Comparison of ENCODE assay signal across 19 cellular contexts in genomic region chr13:32311188-32311897, GRCh38. TPM values are rescaled to one million over a fixed set of nuclear protein-coding genes. Genes with fewer than 3 reads are reported as not detected.
A peak's percentile ranks its signal among the peaks of the same experiment; 100 is the strongest.
DNase-seq lines count a peak whose midpoint lies in the region; ATAC-seq and TF ChIP-seq lines count a peak whose summit lies in the region.
"Had no signal": no experiment of that assay in that cellular context is flagged by ENCODE, and none has a peak within 500 bp of the region (broad histone marks: within the 10 kb centered on the region; RNA-seq: fewer than 3 reads in every experiment).

No MANE protein-coding gene starts in this region.

- no peak overlapping the region for H4K5ac ChIP-seq in H9 (ENCODE audit: insufficient read length, low read depth, low read length)

- no peak overlapping the region for H3K18ac ChIP-seq in H9 (ENCODE audit: insufficient read length, low read depth, low read length)
- peak overlapping the region; percentile 48 for H3K18ac ChIP-seq in neuronal stem cell (ENCODE audit: low read length)

- intact Hi-C loops in dendritic cell treated with granulocyte-macrophage colony-stimulating factor and Interleukin-4, amounts not matched to agents 40 ng/mL and 50 ng/mL, for 4 days (cut with micrococcal nuclease), result loop anchor here (5.0 to 10.0 kb wide), 2 partner anchors 277 to 404 kb away; partner anchors contain the start of gene FRY

- H4K8ac ChIP-seq in H9 (replicated peaks; ENCODE audit: insufficient read length, low read depth, low read length) (no peak overlapping the region), neuronal stem cell (ENCODE audit: low read depth, low read length) (no peak overlapping the region)

- no peaks in the 10 kb centered on the region for H3K36me3 ChIP-seq in ACC112 (ENCODE audit: insufficient read depth, low read length)
- no peaks in the 10 kb centered on the region for H3K36me3 ChIP-seq in neuronal stem cell (replicated peaks in 1 of 2; ENCODE audit: control insufficient read depth in 2 of 2, insufficient read depth in 2 of 2, low read length in 2 of 2)

- H3T11ph ChIP-seq in H9 (ENCODE audit: low read length), result no peak overlapping the region

- H3K9ac ChIP-seq in H9 (ENCODE audit: extremely low read depth, insufficient read length, low read length) (no peak overlapping the region), neuronal stem cell (ENCODE audit: low read depth, low read length, poor library complexity) (peak overlapping the region; percentile 63)

- H2BK15ac ChIP-seq in H9 (ENCODE audit: low read depth, low read length), result no peak overlapping the region
- peak overlapping the region; percentile 89 for H2BK15ac ChIP-seq in neuronal stem cell (ENCODE audit: low read length)

- no peak overlapping the region for H2BK20ac ChIP-seq in H9 (ENCODE audit: low read depth, low read length, poor library complexity, severe bottlenecking)

- DNase-seq in H9 (peak; percentile 31), neuronal stem cell (ENCODE audit: low spot score) (no peak), kidney glomerular epithelial cell (lab: John Stamatoyannopoulos, UW) (no peak), D341Med (ENCODE audit: low spot score) (no peak)
- DNase-seq: 8988T; ACHN; C1 segment of cervical spinal cord; Calu3; CD4-positive, alpha-beta T cell; DMS153; DND-41; GDM1; GOT3 had no signal

- no peak overlapping the region for H3K23ac ChIP-seq in H9 (ENCODE audit: insufficient read length, low read depth, low read length)
- no peak overlapping the region for H3K23ac ChIP-seq in neuronal stem cell (ENCODE audit: low read depth, low read length, poor library complexity)

- H3K9me3 ChIP-seq in H9 (ENCODE audit: control insufficient read depth, low read depth, low read length) (no peaks in the 10 kb centered on the region), neuronal stem cell (replicated peaks in 1 of 2; ENCODE audit: control insufficient read depth in 2 of 2, insufficient read depth in 1 of 2, low read depth in 1 of 2, low read length in 2 of 2) (no peaks in the 10 kb centered on the region)

- H3K4me3 Mint-ChIP-seq in H9, result no peak overlapping the region
- no peak overlapping the region for H3K4me3 Mint-ChIP-seq in dendritic cell treated with granulocyte-macrophage colony-stimulating factor and Interleukin-4, amounts not matched to agents 40 ng/mL and 50 ng/mL, for 4 days
- H3K4me3 Mint-ChIP-seq: CD4-positive, alpha-beta T cell had no signal

- H4K20me1 ChIP-seq in H9 (ENCODE audit: control insufficient read depth, insufficient read depth, insufficient read length), result no peaks in the 10 kb centered on the region

- H3K56ac ChIP-seq in H9 (ENCODE audit: insufficient read length, low read depth, low read length), result no peak overlapping the region

- H2BK12ac ChIP-seq in H9 (ENCODE audit: insufficient read length, low read depth, low read length) (no peak overlapping the region), neuronal stem cell (ENCODE audit: low read length) (peak overlapping the region; percentile 30)

- H3K4me2 ChIP-seq in H9 (ENCODE audit: insufficient read depth, insufficient read length, low read length) (no peak overlapping the region), neuronal stem cell (ENCODE audit: insufficient read depth, low read length, poor library complexity, severe bottlenecking) (no peak overlapping the region)

- H3K4me3 ChIP-seq in ACC112 (ENCODE audit: low read depth, low read length), result no peak overlapping the region
- H3K4me3 ChIP-seq in neuronal stem cell (ENCODE audit: low read length in 2 of 2), result no peak overlapping the region

- no peak for TF ChIP-seq CTCF in H9 (conservative IDR thresholded peaks at IDR 0.05)

- H3K79me1 ChIP-seq in H9 (ENCODE audit: insufficient read depth, low read depth, low read length, poor library complexity, severe bottlenecking) (no peaks in the 10 kb centered on the region), neuronal stem cell (ENCODE audit: low read depth, low read length) (no peaks in the 10 kb centered on the region)

- no peak overlapping the region for H2AK5ac ChIP-seq in H9 (ENCODE audit: insufficient read length, low read length)
- peak overlapping the region; percentile 90 for H2AK5ac ChIP-seq in neuronal stem cell (ENCODE audit: low read depth, low read length)

- no peak overlapping the region for H3K14ac ChIP-seq in H9 (ENCODE audit: insufficient read depth, low read length)
- H3K14ac ChIP-seq in neuronal stem cell (ENCODE audit: low read length), result no peak overlapping the region

- no peaks in the 10 kb centered on the region for H3K27me3 Mint-ChIP-seq in H9 (ENCODE audit: low read depth)
- H3K27me3 Mint-ChIP-seq in dendritic cell treated with granulocyte-macrophage colony-stimulating factor and Interleukin-4, amounts not matched to agents 40 ng/mL and 50 ng/mL, for 4 days, result no peaks in the 10 kb centered on the region
- H3K27me3 Mint-ChIP-seq: CD4-positive, alpha-beta T cell had no signal

- H3K27ac ChIP-seq in ACC112 (ENCODE audit: low read depth, low read length), result no peak overlapping the region
- no peak overlapping the region for H3K27ac ChIP-seq in H9 (ENCODE audit: insufficient read length, low read depth, low read length)
- no peak overlapping the region for H3K27ac ChIP-seq in neuronal stem cell (replicated peaks; ENCODE audit: low read length)

- no peaks in the 10 kb centered on the region for H3K27me3 ChIP-seq in ACC112 (ENCODE audit: insufficient read depth, low read length)
- H3K27me3 ChIP-seq in H9 (ENCODE audit: insufficient read depth, low read length), result no peaks in the 10 kb centered on the region
- no peaks in the 10 kb centered on the region for H3K27me3 ChIP-seq in neuronal stem cell (ENCODE audit: control insufficient read depth in 3 of 3, insufficient read depth in 3 of 3, low read depth in 1 of 3, low read length in 3 of 3)

- no CpG with 5 or more reads among the region's 36 CpGs for WGBS in H9 (ENCODE audit: extremely low coverage, insufficient read length, low lambda C conversion rate)
- WGBS in neuronal stem cell (ENCODE audit: extremely low coverage in 2 of 2, insufficient read length in 2 of 2, insufficient replicate concordance in 1 of 2), 2 donors, result no CpG with 5 or more reads among the region's 36 CpGs

- H4K91ac ChIP-seq in H9 (ENCODE audit: insufficient read length, low read depth, low read length), result no peak overlapping the region
- no peak overlapping the region for H4K91ac ChIP-seq in neuronal stem cell (ENCODE audit: low read depth, low read length, poor library complexity)

- peaks cover 14% of the 10 kb centered on the region for H3K4me1 ChIP-seq in ACC112 (ENCODE audit: control insufficient read depth, insufficient read depth, low read length, unreplicated experiment)
- no peaks in the 10 kb centered on the region for H3K4me1 ChIP-seq in H9 (ENCODE audit: insufficient read depth, low read length)
- peaks cover 0 to 4% of the 10 kb centered on the region in 2 donors for H3K4me1 ChIP-seq in neuronal stem cell (ENCODE audit: control insufficient read depth in 2 of 2, insufficient read depth in 1 of 2, low read depth in 1 of 2, low read length in 2 of 2)

- no peaks in the 10 kb centered on the region for H3K9me3 Mint-ChIP-seq in H9
- no peaks in the 10 kb centered on the region for H3K9me3 Mint-ChIP-seq in dendritic cell treated with granulocyte-macrophage colony-stimulating factor and Interleukin-4, amounts not matched to agents 40 ng/mL and 50 ng/mL, for 4 days
- H3K9me3 Mint-ChIP-seq: CD4-positive, alpha-beta T cell had no signal

- H3K4me1 Mint-ChIP-seq in H9, result peaks cover 10 to 11% of the 10 kb centered on the region in 2 experiments; a peak in 3 of 4 replicates
- peaks cover 20% of the 10 kb centered on the region for H3K4me1 Mint-ChIP-seq in dendritic cell treated with granulocyte-macrophage colony-stimulating factor and Interleukin-4, amounts not matched to agents 40 ng/mL and 50 ng/mL, for 4 days (ENCODE audit: low read depth)

- H2BK5ac ChIP-seq in H9 (ENCODE audit: insufficient read length, low read length), result no peak overlapping the region
- no peak overlapping the region for H2BK5ac ChIP-seq in neuronal stem cell (ENCODE audit: low read length)

- H2AFZ ChIP-seq in ACC112 (ENCODE audit: low read length, unreplicated experiment) (peak overlapping the region; percentile 77), H9 (ENCODE audit: low read length) (no peak overlapping the region), neuronal stem cell (ENCODE audit: low read length) (peak overlapping the region; percentile 49)

- H3K79me2 ChIP-seq in ACC112 (ENCODE audit: control insufficient read depth, insufficient read depth, low read length, unreplicated experiment) (peaks cover 5% of the 10 kb centered on the region), H9 (ENCODE audit: insufficient read depth, low read length) (no peaks in the 10 kb centered on the region)

- no peak for ATAC-seq in GM18520 (IDR thresholded peaks at IDR 0.05; ENCODE audit: unreplicated experiment)
- no peak for ATAC-seq in GM18502 (IDR thresholded peaks at IDR 0.05; ENCODE audit: poor library complexity, unreplicated experiment)
- ATAC-seq: HCT116, HepG2 had no signal

- H3K4ac ChIP-seq in H9 (ENCODE audit: low read depth, low read length) (no peak overlapping the region), neuronal stem cell (ENCODE audit: low read length) (peak overlapping the region; percentile 37)

- peaks cover 9% of the 10 kb centered on the region for H3K23me2 ChIP-seq in H9 (ENCODE audit: insufficient read length, low read depth, low read length, poor library complexity, severe bottlenecking)

- H3K36me3 Mint-ChIP-seq in H9 (ENCODE audit: insufficient read depth in 1 of 3, low read depth in 3 of 3), result no peaks in the 10 kb centered on the region
- peaks cover 9% of the 10 kb centered on the region for H3K36me3 Mint-ChIP-seq in dendritic cell treated with granulocyte-macrophage colony-stimulating factor and Interleukin-4, amounts not matched to agents 40 ng/mL and 50 ng/mL, for 4 days (ENCODE audit: low read depth)

- no peak overlapping the region for H3K27ac Mint-ChIP-seq in H9
- H3K27ac Mint-ChIP-seq in dendritic cell treated with granulocyte-macrophage colony-stimulating factor and Interleukin-4, amounts not matched to agents 40 ng/mL and 50 ng/mL, for 4 days, result peak overlapping the region; percentile 34
- H3K27ac Mint-ChIP-seq: CD4-positive, alpha-beta T cell had no signal

- H2BK120ac ChIP-seq in H9 (ENCODE audit: low read depth, low read length, poor library complexity, severe bottlenecking), result no peak overlapping the region
- no peak overlapping the region for H2BK120ac ChIP-seq in neuronal stem cell (ENCODE audit: low read depth, low read length)

RNA-seq across cellular contexts. Expression of gene ZAR1L, which starts 3.8 kb away (rescaled TPM):
- 0.20 TPM in 1 of 2 replicates, not detected in the other for total RNA-seq in H9 (2021)
- 0.11 TPM for polyA plus RNA-seq in neuronal stem cell (2013, experiment 1 of 2)
- 0.11 TPM for polyA plus RNA-seq in neuronal stem cell (2013, experiment 2 of 2)
- total RNA-seq: Calu3; CD4-positive, alpha-beta T cell had no signal
- polyA plus RNA-seq: HepG2 had no signal

RNA-seq across cellular contexts. Expression of gene BRCA2, which starts 4.0 kb away (rescaled TPM):
- total RNA-seq in H9 (2021), result 16.8 and 17.0 TPM in 2 replicates
- polyA plus RNA-seq in neuronal stem cell (2013, experiment 1 of 2), result 5.9 TPM
- 5.6 TPM for polyA plus RNA-seq in neuronal stem cell (2013, experiment 2 of 2)
